Comparison of ENCODE assay signal across 25 cellular contexts in the genomic region with DNA sequence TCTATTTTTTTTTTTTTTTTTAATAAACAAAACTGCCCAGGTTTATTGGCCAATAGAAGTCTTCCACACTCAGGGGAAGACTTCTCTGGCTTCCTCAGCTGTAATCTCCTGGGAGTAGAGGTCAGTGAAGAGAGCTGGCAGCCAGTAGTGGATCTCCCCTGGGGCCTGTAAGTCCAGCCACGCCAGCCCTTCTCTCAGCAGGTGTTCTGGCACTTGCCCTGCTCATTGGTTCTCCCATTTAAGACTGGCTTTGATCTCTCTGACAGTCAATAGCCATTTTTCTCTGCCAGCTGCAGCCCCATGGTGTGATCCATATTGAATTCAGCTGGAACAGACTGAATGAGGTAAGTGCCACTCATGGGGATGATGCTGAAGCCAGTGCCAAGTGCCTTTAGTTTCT.
DNase-seq lines count a peak whose midpoint lies in the region; ATAC-seq and TF ChIP-seq lines count a peak whose summit lies in the region.
"Had no signal": no experiment of that assay in that cellular context is flagged by ENCODE, and none has a peak within 500 bp of the region (broad histone marks: within the 10 kb centered on the region; RNA-seq: fewer than 3 reads in every experiment).

No MANE protein-coding gene starts in this region.

- peak; percentile 73 for DNase-seq in DMS153 (lab: John Stamatoyannopoulos, UW)
- peak; percentile 71 for DNase-seq in NB4 (ENCODE audit: low read depth)
- peak; percentile 79 for DNase-seq in NCI-H345 treated with DMSO at 0.1 percent for 48 hours (lab: John Stamatoyannopoulos, UW; ENCODE audit: unreplicated experiment)
- DNase-seq in myocyte (ENCODE audit: low read depth) = peak; percentile 0
- DNase-seq in brain microvascular endothelial cell = no peak
- DNase-seq in effector memory CD4-positive, alpha-beta T cell = no peak
- DNase-seq: activated CD4-positive, alpha-beta T cell treated with anti-CD3 and anti-CD28 coated beads, Interleukin-2, amount 10 ng/mL, durations not matched to agents 24 days and 14 days; activated gamma-delta T cell; activated naive CD8-positive, alpha-beta T cell treated with anti-CD3 and anti-CD28 coated beads for 36 hours; activated T-cell treated with anti-CD3 and anti-CD28 coated beads, Interleukin-2, amount 50 U/mL, for 4 hours; anterior cingulate cortex; hypothalamus; left cardiac atrium; mucosa of descending colon; NCI-H1436 treated with DMSO at 0.1 percent for 48 hours; NCI-H2171 treated with DMSO at 0.1 percent for 48 hours; NCI-H748 treated with DMSO at 0.1 percent for 48 hours; SHP77 treated with DMSO at 0.1 percent for 48 hours; T-helper 9 cell; transverse colon had no signal

- in situ Hi-C loops in brain microvascular endothelial cell (cut with HindIII; ENCODE audit: low pct_ligation_motif_present, low sequenced_read_pairs) = no loop called here

- no peaks in the 10 kb centered on the region for H3K27me3 ChIP-seq in brain microvascular endothelial cell (replicated peaks)
- no peaks in the 10 kb centered on the region for H3K27me3 ChIP-seq in effector memory CD4-positive, alpha-beta T cell (replicated peaks; ENCODE audit: control insufficient read depth, insufficient read depth, low read length, poor library complexity, severe bottlenecking)
- H3K27me3 ChIP-seq: transverse colon had no signal

- TF ChIP-seq POLR2A in NB4 (IDR thresholded peaks at IDR 0.05; ENCODE audit: extremely low read depth, insufficient read length) = no peak

- no peak for ATAC-seq in HG02571 (IDR thresholded peaks at IDR 0.05; ENCODE audit: unreplicated experiment)
- ATAC-seq: activated T-cell treated with anti-CD3 and anti-CD28 coated beads, Interleukin-2, amount 50 U/mL, for 4 hours; GM12878; GM23338; left cardiac atrium; mucosa of descending colon; stimulated activated memory B cell treated with anti-CD40 and anti-IgM and Interleukin-4, amounts not matched to agents 10 μg/mL and 1 μg/mL and 100 μg/mL, for 72 hours had no signal

- H3K4me1 ChIP-seq in effector memory CD4-positive, alpha-beta T cell (ENCODE audit: control insufficient read depth, insufficient read depth, low read length, poor library complexity, severe bottlenecking) = no peaks in the 10 kb centered on the region
- H3K4me1 ChIP-seq: transverse colon had no signal

- H3K9me3 ChIP-seq in effector memory CD4-positive, alpha-beta T cell (ENCODE audit: control insufficient read depth, low read length) = no peaks in the 10 kb centered on the region
- H3K9me3 ChIP-seq: mucosa of descending colon, transverse colon had no signal

- no peaks in the 10 kb centered on the region for H3K36me3 ChIP-seq in brain microvascular endothelial cell (replicated peaks)
- H3K36me3 ChIP-seq in effector memory CD4-positive, alpha-beta T cell (ENCODE audit: control insufficient read depth, insufficient read depth, low read length) = no peaks in the 10 kb centered on the region
- H3K36me3 ChIP-seq: transverse colon had no signal

- TF ChIP-seq CTCF in NB4 (IDR thresholded peaks at IDR 0.05; ENCODE audit: low read depth, low read length) (no peak), brain microvascular endothelial cell (IDR thresholded peaks at IDR 0.05; ENCODE audit: low read depth, low read length, missing control alignments) (no peak)

- H3K4me3 ChIP-seq in NB4 (ENCODE audit: low read depth, low read length) = no peak overlapping the region
- H3K4me3 ChIP-seq in brain microvascular endothelial cell (ENCODE audit: low read depth, low read length) = no peak overlapping the region
- H3K4me3 ChIP-seq in effector memory CD4-positive, alpha-beta T cell (ENCODE audit: insufficient read depth, low read depth, low read length, poor library complexity, severe bottlenecking) = no peak overlapping the region
- H3K4me3 ChIP-seq: GM12878, GM23338, mucosa of descending colon, transverse colon had no signal

- H3K27ac ChIP-seq in brain microvascular endothelial cell = no peak overlapping the region
- H3K27ac ChIP-seq in effector memory CD4-positive, alpha-beta T cell (ENCODE audit: insufficient read depth, low read length, poor library complexity, severe bottlenecking) = no peak overlapping the region
- H3K27ac ChIP-seq: C4-2B, transverse colon had no signal

Comparison
In these comparisons a context has a peak if more than half of its experiments do, and no peak if none do; other contexts are left out.
1. DNase-seq: peak in DMS153 (single experiment), NB4 (single experiment), NCI-H345 treated with DMSO at 0.1 percent for 48 hours (single experiment) and myocyte (single experiment); none in brain microvascular endothelial cell (single experiment) and effector memory CD4-positive, alpha-beta T cell (0 of 3).